ENCODE assay signal across 25 cellular contexts in genomic region chr22:32837803-32838202, GRCh38. TPM values are rescaled to one million over a fixed set of nuclear protein-coding genes. Genes with fewer than 3 reads are reported as not detected.
DNase-seq lines count a peak whose midpoint lies in the region; ATAC-seq and TF ChIP-seq lines count a peak whose summit lies in the region.
"Had no signal": no experiment of that assay in that cellular context is flagged by ENCODE, and none has a peak within 500 bp of the region (broad histone marks: within the 10 kb centered on the region; RNA-seq: fewer than 3 reads in every experiment).

No MANE protein-coding gene starts in this region.

- no peaks in the 10 kb centered on the region for H3K4me1 Mint-ChIP-seq in natural killer cell treated with Interleukin-12 subunit alpha and Interleukin-12 subunit beta and Interleukin-15 and Interleukin-18, amount 100 ng/mL, for 72 hours (ENCODE audit: low read depth in 2 of 2)
- H3K4me1 Mint-ChIP-seq in natural killer cell = no peaks in the 10 kb centered on the region
- no peaks in the 10 kb centered on the region for H3K4me1 Mint-ChIP-seq in Caco-2 (ENCODE audit: low read depth, unreplicated experiment)
- H3K4me1 Mint-ChIP-seq: CD14-positive monocyte had no signal

- H3K4me1 ChIP-seq in smooth muscle cell (ENCODE audit: low read depth) (peaks cover 8% of the 10 kb centered on the region), Caco-2 (no peaks in the 10 kb centered on the region)

- peaks cover 99% of the 10 kb centered on the region for H3K79me2 ChIP-seq in smooth muscle cell (ENCODE audit: low read depth)

- 87% methylated on average over 4 of the region's 4 CpGs for WGBS in smooth muscle cell (ENCODE audit: low lambda C conversion rate)

- H3K27me3 Mint-ChIP-seq in natural killer cell treated with Interleukin-12 subunit alpha and Interleukin-12 subunit beta and Interleukin-15 and Interleukin-18, amount 100 ng/mL, for 72 hours = peaks cover 3 to 20% of the 10 kb centered on the region in 2 donors
- H3K27me3 Mint-ChIP-seq in natural killer cell (ENCODE audit: low read depth in 2 of 2) (peaks cover 4 to 7% of the 10 kb centered on the region in 2 donors), Caco-2 (ENCODE audit: insufficient read depth, unreplicated experiment) (no peaks in the 10 kb centered on the region)

- H3K36me3 Mint-ChIP-seq in natural killer cell treated with Interleukin-12 subunit alpha and Interleukin-12 subunit beta and Interleukin-15 and Interleukin-18, amount 100 ng/mL, for 72 hours = no peaks in the 10 kb centered on the region
- H3K36me3 Mint-ChIP-seq in natural killer cell (no peaks in the 10 kb centered on the region), Caco-2 (ENCODE audit: insufficient read depth, unreplicated experiment) (peaks cover 12% of the 10 kb centered on the region)
- H3K36me3 Mint-ChIP-seq: CD14-positive monocyte had no signal

- POLR2A ChIA-PET in Caco-2 (lab: Charles Lee) = no interaction called here

- peak; percentile 10 for DNase-seq in natural killer cell treated with Interleukin-12 subunit alpha and Interleukin-12 subunit beta and Interleukin-15 and Interleukin-18, amount 100 ng/mL, for 72 hours (ENCODE audit: low spot score)
- no peak for DNase-seq in natural killer cell
- DNase-seq in coronary artery (ENCODE audit: low spot score) = no peak
- no peak for DNase-seq in smooth muscle cell (lab: John Stamatoyannopoulos, UW; ENCODE audit: unreplicated experiment)
- DNase-seq in Caco-2 = no peak
- DNase-seq in activated T-cell treated with anti-CD3 and anti-CD28 coated beads, Interleukin-2, amount 50 U/mL, for 48 hours = no peak
- DNase-seq: AML-193, EL, GF-D8, MG63, NCI-H1048, NCI-H1417 treated with DMSO at 0.1 percent for 48 hours, NCI-H187, NCI-H446 treated with DMSO at 0.1 percent for 48 hours, PC-9, RPMI8226, SIG-M5, SK-N-SH had no signal

- H3K4me3 Mint-ChIP-seq in natural killer cell treated with Interleukin-12 subunit alpha and Interleukin-12 subunit beta and Interleukin-15 and Interleukin-18, amount 100 ng/mL, for 72 hours = no peak overlapping the region
- H3K4me3 Mint-ChIP-seq in natural killer cell (no peak overlapping the region), Caco-2 (ENCODE audit: unreplicated experiment) (no peak overlapping the region)
- H3K4me3 Mint-ChIP-seq: CD14-positive monocyte had no signal

- H3K4me2 ChIP-seq in smooth muscle cell = peak overlapping the region; percentile 2
- H3K4me2 ChIP-seq: PC-9, SK-N-SH had no signal

- intact Hi-C loops in natural killer cell (cut with micrococcal nuclease) = no loop called here
- intact Hi-C loops in Caco-2 (cut with micrococcal nuclease; ENCODE audit: unreplicated experiment) = no loop called here

- H3K4me3 ChIP-seq in coronary artery = no peak overlapping the region
- no peak overlapping the region for H3K4me3 ChIP-seq in smooth muscle cell
- no peak overlapping the region for H3K4me3 ChIP-seq in Caco-2 (ENCODE audit: low read depth, low read length)
- H3K4me3 ChIP-seq: K562, MG63, PC-9 had no signal

- H3F3A ChIP-seq in smooth muscle cell (ENCODE audit: low read depth) = peaks cover 95% of the 10 kb centered on the region

- peak in 1 of 2 donors; percentile 33 for ATAC-seq in natural killer cell treated with Interleukin-12 subunit alpha and Interleukin-12 subunit beta and Interleukin-15 and Interleukin-18, amount 100 ng/mL, for 72 hours
- ATAC-seq in natural killer cell (no peak), GM19328 (IDR thresholded peaks at IDR 0.05; ENCODE audit: unreplicated experiment) (no peak), HG03108 (IDR thresholded peaks at IDR 0.05; ENCODE audit: unreplicated experiment) (no peak)
- ATAC-seq: HepG2, K562 had no signal

- peaks cover 100% of the 10 kb centered on the region for H4K20me1 ChIP-seq in smooth muscle cell (ENCODE audit: low read depth)

- no peak overlapping the region for H2AFZ ChIP-seq in smooth muscle cell (ENCODE audit: low read depth)
- H2AFZ ChIP-seq: PC-9 had no signal

- TF ChIP-seq CTCF in natural killer cell (IDR thresholded peaks at IDR 0.05) (no peak), coronary artery (IDR thresholded peaks at IDR 0.05) (no peak), smooth muscle cell (IDR thresholded peaks at IDR 0.05; ENCODE audit: borderline replicate concordance, insufficient read depth, poor library complexity, severe bottlenecking) (no peak), Caco-2 (IDR thresholded peaks at IDR 0.05; ENCODE audit: insufficient read depth in 1 of 2, low read depth in 1 of 2, low read length in 1 of 2, severe bottlenecking in 1 of 2, unreplicated experiment in 1 of 2) (no peak)

- no TSS peak for BruUV-seq in Caco-2 (replicated peaks; lab: Mats Ljungman, UMichigan)

- no peaks in the 10 kb centered on the region for H3K9me3 Mint-ChIP-seq in natural killer cell treated with Interleukin-12 subunit alpha and Interleukin-12 subunit beta and Interleukin-15 and Interleukin-18, amount 100 ng/mL, for 72 hours
- H3K9me3 Mint-ChIP-seq in natural killer cell (no peaks in the 10 kb centered on the region), Caco-2 (ENCODE audit: unreplicated experiment) (no peaks in the 10 kb centered on the region)

- H3K27ac Mint-ChIP-seq in natural killer cell treated with Interleukin-12 subunit alpha and Interleukin-12 subunit beta and Interleukin-15 and Interleukin-18, amount 100 ng/mL, for 72 hours = no peak overlapping the region
- H3K27ac Mint-ChIP-seq in natural killer cell (no peak overlapping the region), Caco-2 (ENCODE audit: unreplicated experiment) (no peak overlapping the region)
- H3K27ac Mint-ChIP-seq: CD14-positive monocyte had no signal

- no peaks in the 10 kb centered on the region for H3K9me3 ChIP-seq in smooth muscle cell (replicated peaks; ENCODE audit: low read depth)
- no peaks in the 10 kb centered on the region for H3K9me3 ChIP-seq in Caco-2
- H3K9me3 ChIP-seq: MG63, SK-N-SH had no signal

- H3K27ac ChIP-seq in coronary artery (peak overlapping the region; percentile 2 to 85), smooth muscle cell (ENCODE audit: low read depth) (peak overlapping the region; percentile 84)
- H3K27ac ChIP-seq: HL-60, PC-9 had no signal

- H3K27me3 ChIP-seq in smooth muscle cell (ENCODE audit: low read depth) (no peaks in the 10 kb centered on the region), Caco-2 (replicated peaks; ENCODE audit: control insufficient read depth, insufficient read depth, low read length) (no peaks in the 10 kb centered on the region)
- H3K27me3 ChIP-seq: MG63 had no signal

- H3K9ac ChIP-seq in smooth muscle cell (ENCODE audit: low read depth) = no peak overlapping the region
- H3K9ac ChIP-seq: SK-N-SH had no signal

- CTCF ChIA-PET in Caco-2 (lab: Charles Lee) = no interaction called here

- H3K36me3 ChIP-seq in smooth muscle cell (ENCODE audit: low read depth) (peaks cover 7% of the 10 kb centered on the region), Caco-2 (ENCODE audit: control insufficient read depth, insufficient read depth, low read length) (no peaks in the 10 kb centered on the region; the same call in 1 of the 2 replicates)
- H3K36me3 ChIP-seq: MG63 had no signal

RNA-seq across cellular contexts. Expression of gene TIMP3, which starts 36.3 kb away (rescaled TPM):
- not detected for total RNA-seq in natural killer cell treated with Interleukin-12 subunit alpha and Interleukin-12 subunit beta and Interleukin-15 and Interleukin-18, amount 100 ng/mL, for 72 hours
- under 1 TPM in 1 of 3 donors, not detected in 2; 0.12 TPM for total RNA-seq in natural killer cell
- total RNA-seq in smooth muscle cell = 3,114 and 3,210 TPM in 2 replicates
- polyA plus RNA-seq in smooth muscle cell = 3,050 and 3,942 TPM in 2 replicates
- total RNA-seq in Caco-2 (2022) = 72.8 and 86.4 TPM in 2 replicates
- total RNA-seq: HT-29 had no signal
- polyA plus RNA-seq: CD14-positive monocyte had no signal

Comparison
In these comparisons a context has a peak if more than half of its experiments do, and no peak if none do; other contexts are left out.
1. RNA of gene TIMP3, which starts 36.3 kb away (total RNA-seq): 3,114 to 3,210 TPM in smooth muscle cell and 72.8 to 86.4 TPM in Caco-2; 0.12 TPM in natural killer cell and not detected in natural killer cell treated with Interleukin-12 subunit alpha and Interleukin-12 subunit beta and Interleukin-15 and Interleukin-18, amount 100 ng/mL, for 72 hours; every median in the first group is over 10 times any median in the second.